Comparison of ENCODE assay signal across 19 cellular contexts in the genomic region with DNA sequence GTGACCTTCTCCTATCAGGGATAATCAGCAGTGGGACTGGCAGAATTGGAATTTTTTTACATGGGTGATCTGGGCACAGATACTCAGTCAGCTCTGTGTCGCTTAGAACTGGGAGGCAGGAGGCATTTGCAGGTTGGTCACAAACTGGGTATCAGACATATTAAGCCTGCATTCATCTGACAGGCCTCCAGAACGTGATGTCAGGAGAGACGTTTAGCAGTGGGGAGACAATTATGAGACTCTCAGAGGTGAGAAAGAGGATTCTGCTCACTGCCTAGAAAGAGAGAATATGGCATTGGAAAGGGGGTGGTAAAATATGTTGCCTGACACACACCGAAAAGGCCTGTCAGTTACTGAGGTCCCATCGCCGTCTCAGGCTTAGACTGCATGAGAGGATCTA.
DNase-seq lines count a peak whose midpoint lies in the region; TF ChIP-seq lines count a peak whose summit lies in the region.
"Had no signal": no experiment of that assay in that cellular context is flagged by ENCODE, and none has a peak within 500 bp of the region (broad histone marks: within the 10 kb centered on the region; RNA-seq: fewer than 3 reads in every experiment).

No MANE protein-coding gene starts in this region.

- BruUV-seq in OCI-LY7 (replicated peaks; lab: Mats Ljungman, UMichigan): no TSS peak

- peak; percentile 86 for TF ChIP-seq EP300 in neural cell (conservative IDR thresholded peaks at IDR 0.05; ENCODE audit: poor library complexity, severe bottlenecking)

- peak overlapping the region; percentile 88 for H3K4me2 ChIP-seq in BLaER1
- peak overlapping the region; percentile 72 for H3K4me2 ChIP-seq in DOHH2 (ENCODE audit: low read length)
- H3K4me2 ChIP-seq in OCI-LY7 (ENCODE audit: low read length): peak overlapping the region; percentile 55; the same call in 1 of the 2 replicates
- H3K4me2 ChIP-seq in neural cell (ENCODE audit: low read length): no peak overlapping the region
- H3K4me2 ChIP-seq: A549, GM23338 had no signal

- H3K27ac ChIP-seq in BLaER1 (peak overlapping the region; percentile 66), DOHH2 (ENCODE audit: low read depth, low read length) (peak overlapping the region; percentile 82), OCI-LY7 (ENCODE audit: low read depth, low read length, poor library complexity, severe bottlenecking) (no peak overlapping the region), neural cell (ENCODE audit: low read length) (peak overlapping the region; percentile 45)
- H3K27ac ChIP-seq: A549, C4-2B had no signal

- H4K20me1 ChIP-seq in BLaER1 (peaks cover 22% of the 10 kb centered on the region; the same call in 1 of the 2 replicates), DOHH2 (ENCODE audit: control insufficient read depth, insufficient read depth, low read depth, low read length) (no peaks in the 10 kb centered on the region), OCI-LY7 (ENCODE audit: insufficient read depth, low read length) (no peaks in the 10 kb centered on the region), neural cell (ENCODE audit: insufficient read depth) (no peaks in the 10 kb centered on the region)

- no peak overlapping the region for H3K9ac ChIP-seq in BLaER1
- H3K9ac ChIP-seq in neural cell (ENCODE audit: low read length): peak overlapping the region; percentile 3

- H2AFZ ChIP-seq in OCI-LY7 (ENCODE audit: low read length) (no peak overlapping the region), neural cell (ENCODE audit: low read depth, low read length) (no peak overlapping the region)
- H2AFZ ChIP-seq: GM23338 had no signal

- H3K9me3 ChIP-seq in BLaER1 (no peaks in the 10 kb centered on the region), DOHH2 (ENCODE audit: control insufficient read depth, insufficient read depth, low read length) (no peaks in the 10 kb centered on the region), OCI-LY7 (ENCODE audit: low read length) (no peaks in the 10 kb centered on the region), neural cell (ENCODE audit: low read length) (no peaks in the 10 kb centered on the region)
- H3K9me3 ChIP-seq: A549, BE2C had no signal

- TF ChIP-seq CTCF in DOHH2 (IDR thresholded peaks at IDR 0.05; ENCODE audit: low read depth, low read length, poor library complexity, severe bottlenecking): no peak
- no peak for TF ChIP-seq CTCF in OCI-LY7 (conservative IDR thresholded peaks at IDR 0.05; ENCODE audit: low read length)
- TF ChIP-seq CTCF in neural cell (IDR thresholded peaks at IDR 0.05; ENCODE audit: poor library complexity, severe bottlenecking): no peak

- CTCF ChIA-PET in OCI-LY7 (lab: Charles Lee; ENCODE audit: unreplicated experiment): interaction anchor here (0.6 kb wide), 1 partner anchor 32 kb away, joined by 3 read pairs; no protein-coding TSS in a partner anchor

- H3K79me2 ChIP-seq in DOHH2 (ENCODE audit: control insufficient read depth, low read length): no peaks in the 10 kb centered on the region
- no peaks in the 10 kb centered on the region for H3K79me2 ChIP-seq in OCI-LY7 (ENCODE audit: insufficient read depth, low read depth, low read length)
- no peaks in the 10 kb centered on the region for H3K79me2 ChIP-seq in neural cell (replicated peaks; ENCODE audit: insufficient read depth, low read length)

- no peak for DNase-seq in OCI-LY7 (ENCODE audit: low spot score)
- DNase-seq in GM19238 (ENCODE audit: insufficient read length, low spot score): no peak
- no peak for DNase-seq in D341Med (ENCODE audit: low spot score)
- DNase-seq in COR-L47 (lab: John Stamatoyannopoulos, UW): no peak
- DNase-seq: 8988T; ACHN; AML-193; BE2C; CD4-positive, CD25-positive, alpha-beta regulatory T cell; CD8-positive, alpha-beta T cell; DMS53; DMS79 treated with DMSO at 0.1 percent for 48 hours; H9 had no signal

- H3K9me2 ChIP-seq in DOHH2 (replicated peaks; ENCODE audit: control insufficient read depth, low read length) (no peaks in the 10 kb centered on the region), OCI-LY7 (ENCODE audit: insufficient read depth, low read length) (no peaks in the 10 kb centered on the region), neural cell (ENCODE audit: insufficient read depth, low read length) (no peaks in the 10 kb centered on the region)

- intact Hi-C loops in OCI-LY7 (cut with micrococcal nuclease; ENCODE audit: unreplicated experiment): no loop called here

- H3K27me3 ChIP-seq in BLaER1 (no peaks in the 10 kb centered on the region), DOHH2 (ENCODE audit: control insufficient read depth, low read length) (no peaks in the 10 kb centered on the region), neural cell (ENCODE audit: insufficient read depth, low read depth, low read length) (no peaks in the 10 kb centered on the region)
- H3K27me3 ChIP-seq: BE2C had no signal

- no peak for TF ChIP-seq RAD21 in neural cell (conservative IDR thresholded peaks at IDR 0.05)

- H3F3A ChIP-seq in DOHH2 (ENCODE audit: control insufficient read depth, insufficient read depth): peaks cover 31% of the 10 kb centered on the region
- peaks cover 11% of the 10 kb centered on the region for H3F3A ChIP-seq in neural cell (ENCODE audit: insufficient read depth, low read length, poor library complexity, severe bottlenecking)

- H3K4me3 ChIP-seq in BLaER1 (no peak overlapping the region), DOHH2 (ENCODE audit: low read length) (peak overlapping the region; percentile 56), OCI-LY7 (ENCODE audit: low read depth, low read length, poor library complexity, severe bottlenecking) (no peak overlapping the region), neural cell (ENCODE audit: low read length) (no peak overlapping the region)
- H3K4me3 ChIP-seq: A549, GM23338 had no signal

- POLR2A ChIA-PET in OCI-LY7 (lab: Charles Lee): interaction anchor here (0.9 to 8.2 kb wide), 6 partner anchors 9 to 49 kb away, joined by 3 to 56 read pairs (median 4); no protein-coding TSS in a partner anchor

- peaks cover 89% of the 10 kb centered on the region for H3K4me1 ChIP-seq in BLaER1
- H3K4me1 ChIP-seq in DOHH2 (ENCODE audit: control insufficient read depth, low read length): peaks cover 93% of the 10 kb centered on the region
- H3K4me1 ChIP-seq in OCI-LY7 (ENCODE audit: insufficient read depth, low read length, poor library complexity, severe bottlenecking): peaks cover 72% of the 10 kb centered on the region
- H3K4me1 ChIP-seq: A549 had no signal

- H3K36me3 ChIP-seq in BLaER1 (no peaks in the 10 kb centered on the region), DOHH2 (ENCODE audit: control insufficient read depth, low read length) (no peaks in the 10 kb centered on the region), OCI-LY7 (ENCODE audit: insufficient read depth, low read length) (no peaks in the 10 kb centered on the region), neural cell (ENCODE audit: insufficient read depth, low read length) (no peaks in the 10 kb centered on the region)
- H3K36me3 ChIP-seq: BE2C had no signal

TF ChIP-seq in neural cell, 6 proteins besides CTCF, POLR2A, EP300 and RAD21:
- TF ChIP-seq, protein P1, sequence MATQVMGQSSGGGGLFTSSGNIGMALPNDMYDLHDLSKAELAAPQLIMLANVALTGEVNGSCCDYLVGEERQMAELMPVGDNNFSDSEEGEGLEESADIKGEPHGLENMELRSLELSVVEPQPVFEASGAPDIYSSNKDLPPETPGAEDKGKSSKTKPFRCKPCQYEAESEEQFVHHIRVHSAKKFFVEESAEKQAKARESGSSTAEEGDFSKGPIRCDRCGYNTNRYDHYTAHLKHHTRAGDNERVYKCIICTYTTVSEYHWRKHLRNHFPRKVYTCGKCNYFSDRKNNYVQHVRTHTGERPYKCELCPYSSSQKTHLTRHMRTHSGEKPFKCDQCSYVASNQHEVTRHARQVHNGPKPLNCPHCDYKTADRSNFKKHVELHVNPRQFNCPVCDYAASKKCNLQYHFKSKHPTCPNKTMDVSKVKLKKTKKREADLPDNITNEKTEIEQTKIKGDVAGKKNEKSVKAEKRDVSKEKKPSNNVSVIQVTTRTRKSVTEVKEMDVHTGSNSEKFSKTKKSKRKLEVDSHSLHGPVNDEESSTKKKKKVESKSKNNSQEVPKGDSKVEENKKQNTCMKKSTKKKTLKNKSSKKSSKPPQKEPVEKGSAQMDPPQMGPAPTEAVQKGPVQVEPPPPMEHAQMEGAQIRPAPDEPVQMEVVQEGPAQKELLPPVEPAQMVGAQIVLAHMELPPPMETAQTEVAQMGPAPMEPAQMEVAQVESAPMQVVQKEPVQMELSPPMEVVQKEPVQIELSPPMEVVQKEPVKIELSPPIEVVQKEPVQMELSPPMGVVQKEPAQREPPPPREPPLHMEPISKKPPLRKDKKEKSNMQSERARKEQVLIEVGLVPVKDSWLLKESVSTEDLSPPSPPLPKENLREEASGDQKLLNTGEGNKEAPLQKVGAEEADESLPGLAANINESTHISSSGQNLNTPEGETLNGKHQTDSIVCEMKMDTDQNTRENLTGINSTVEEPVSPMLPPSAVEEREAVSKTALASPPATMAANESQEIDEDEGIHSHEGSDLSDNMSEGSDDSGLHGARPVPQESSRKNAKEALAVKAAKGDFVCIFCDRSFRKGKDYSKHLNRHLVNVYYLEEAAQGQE (IDR thresholded peaks at IDR 0.05; ENCODE audit: borderline replicate concordance): peak; percentile 8
- no peak for TF ChIP-seq MXI1 (conservative IDR thresholded peaks at IDR 0.05; ENCODE audit: poor library complexity, severe bottlenecking)
- TF ChIP-seq TAF1 (IDR thresholded peaks at IDR 0.05; ENCODE audit: low read depth): no peak
- TF ChIP-seq EZH2 (IDR thresholded peaks at IDR 0.05; ENCODE audit: borderline replicate concordance, insufficient read depth, low read length, poor library complexity, severe bottlenecking): no peak
- peak; percentile 75 for TF ChIP-seq POLR2AphosphoS5 (IDR thresholded peaks at IDR 0.05)
- peak; percentile 18 for TF ChIP-seq SMC3 (conservative IDR thresholded peaks at IDR 0.05; ENCODE audit: poor library complexity)
TF ChIP-seq in neural cell: peak in this region for 3.
